ENCODE assay signal across 8 cellular contexts in genomic region chr10:97320480-97321031, GRCh38. TPM values are rescaled to one million over a fixed set of nuclear protein-coding genes. Genes with fewer than 3 reads are reported as not detected.
A peak's percentile ranks its signal among the peaks of the same experiment; 100 is the strongest.
DNase-seq lines count a peak whose midpoint lies in the region; ATAC-seq and TF ChIP-seq lines count a peak whose summit lies in the region.

No MANE protein-coding gene starts in this region.

- no peak for TF ChIP-seq POLR2A in upper lobe of left lung (IDR thresholded peaks at IDR 0.05)

- peaks cover 0 to 7% (median 0%) of the 10 kb centered on the region in 11 experiments; a peak in 2 of 22 replicates for H3K27me3 ChIP-seq in BLaER1 treated with 17β-estradiol and CSF1 and Interleukin-3, amounts not matched to agents 10 nM and 100 nM
- no peaks in the 10 kb centered on the region for H3K27me3 ChIP-seq in PC-3 (ENCODE audit: low read length)
- peaks cover 0 to 45% of the 10 kb centered on the region in 2 experiments for H3K27me3 ChIP-seq in mesenchymal stem cell (ENCODE audit: control insufficient read depth in 1 of 2, insufficient read depth in 1 of 2, low read length in 2 of 2)
- H3K27me3 ChIP-seq in upper lobe of left lung = no peaks in the 10 kb centered on the region

- peak overlapping the region in 1 of 2 experiments; percentile 63 for H3K23ac ChIP-seq in mesenchymal stem cell (ENCODE audit: low read length in 2 of 2)

- H3K27me3 Mint-ChIP-seq in central memory CD8-positive, alpha-beta T cell = no peaks in the 10 kb centered on the region

- TF ChIP-seq CTCF in PC-3 (conservative IDR thresholded peaks at IDR 0.05; ENCODE audit: low read depth, low read length) (no peak), upper lobe of left lung (IDR thresholded peaks at IDR 0.05) (no peak)

- no peaks in the 10 kb centered on the region for H3K9me3 Mint-ChIP-seq in central memory CD8-positive, alpha-beta T cell

- TSS peak; percentile 60 for BruUV-seq in PC-3 (replicated peaks; lab: Mats Ljungman, UMichigan)

- no peak overlapping the region for H2AK5ac ChIP-seq in mesenchymal stem cell (ENCODE audit: low read length, severe bottlenecking)

- intact Hi-C loops in PC-3 (cut with micrococcal nuclease) = no loop called here

- H4K8ac ChIP-seq in mesenchymal stem cell (ENCODE audit: low read length) = peak overlapping the region; percentile 80

- H3K4me2 ChIP-seq in BLaER1 treated with 17β-estradiol and CSF1 and Interleukin-3, amounts not matched to agents 10 nM and 100 nM = peak overlapping the region; percentile 71 to 99 (median 95)
- peak overlapping the region; percentile 90 for H3K4me2 ChIP-seq in PC-3 (ENCODE audit: low read length)
- H3K4me2 ChIP-seq in mesenchymal stem cell (ENCODE audit: low read length, poor library complexity, severe bottlenecking) = peak overlapping the region; percentile 98

- no peaks in the 10 kb centered on the region for H3F3A ChIP-seq in PC-3 (ENCODE audit: low read length, unreplicated experiment)

- peak overlapping the region; percentile 89 for H3K4me3 Mint-ChIP-seq in central memory CD8-positive, alpha-beta T cell

- H3K36me3 ChIP-seq in BLaER1 treated with 17β-estradiol and CSF1 and Interleukin-3, amounts not matched to agents 10 nM and 100 nM = peaks cover 0 to 30% (median 9%) of the 10 kb centered on the region in 11 experiments; a peak in 11 of 22 replicates
- no peaks in the 10 kb centered on the region for H3K36me3 ChIP-seq in PC-3 (ENCODE audit: low read depth, low read length)
- no peaks in the 10 kb centered on the region for H3K36me3 ChIP-seq in mesenchymal stem cell (ENCODE audit: control insufficient read depth in 1 of 2, insufficient read depth in 2 of 2, low read depth in 1 of 2, low read length in 2 of 2)
- no peaks in the 10 kb centered on the region for H3K36me3 ChIP-seq in upper lobe of left lung

- H3K9me2 ChIP-seq in PC-3 (replicated peaks; ENCODE audit: low read length) = no peaks in the 10 kb centered on the region

- H3K18ac ChIP-seq in mesenchymal stem cell (ENCODE audit: low read depth in 1 of 2, low read length in 2 of 2) = peak overlapping the region in 1 of 2 experiments; percentile 23

- H3K9ac ChIP-seq in BLaER1 treated with 17β-estradiol and CSF1 and Interleukin-3, amounts not matched to agents 10 nM and 100 nM = peak overlapping the region; percentile 96 to 100 (median 99)
- H3K9ac ChIP-seq in PC-3 (ENCODE audit: low read length) = peak overlapping the region; percentile 54; the same call in 1 of the 2 replicates
- peak overlapping the region; percentile 98 for H3K9ac ChIP-seq in mesenchymal stem cell (ENCODE audit: low read length)

- no peak overlapping the region for H2BK12ac ChIP-seq in mesenchymal stem cell (ENCODE audit: low read length in 2 of 2)

- no peak for TF ChIP-seq EP300 in upper lobe of left lung (IDR thresholded peaks at IDR 0.05)

- CTCF ChIA-PET in PC-3 (lab: Charles Lee) = no interaction called here

- H3K27ac Mint-ChIP-seq in central memory CD8-positive, alpha-beta T cell (ENCODE audit: low read depth) = peak overlapping the region; percentile 92

- no peaks in the 10 kb centered on the region for H3K9me3 ChIP-seq in BLaER1 treated with 17β-estradiol and CSF1 and Interleukin-3, amounts not matched to agents 10 nM and 100 nM (replicated peaks in 1 of 11)
- H3K9me3 ChIP-seq in PC-3 (ENCODE audit: low read length) (no peaks in the 10 kb centered on the region), mesenchymal stem cell (ENCODE audit: control insufficient read depth, low read length) (no peaks in the 10 kb centered on the region), upper lobe of left lung (no peaks in the 10 kb centered on the region)

- H3K27ac ChIP-seq in BLaER1 treated with 17β-estradiol and CSF1 and Interleukin-3, amounts not matched to agents 10 nM and 100 nM = peak overlapping the region; percentile 98 to 100 (median 100)
- H3K27ac ChIP-seq in PC-3 (ENCODE audit: low read length) = no peak overlapping the region
- H3K27ac ChIP-seq in mesenchymal stem cell (ENCODE audit: low read length, poor library complexity, severe bottlenecking) = no peak overlapping the region
- H3K27ac ChIP-seq in upper lobe of left lung = peak overlapping the region; percentile 98 to 100 (median 100)

- H3K79me1 ChIP-seq in mesenchymal stem cell (replicated peaks; ENCODE audit: low read length, poor library complexity, severe bottlenecking) = no peaks in the 10 kb centered on the region

- H2BK120ac ChIP-seq in mesenchymal stem cell (ENCODE audit: low read depth, low read length) = peak overlapping the region; percentile 27

- no peak overlapping the region for H2BK15ac ChIP-seq in mesenchymal stem cell (ENCODE audit: low read depth, poor library complexity, severe bottlenecking)

- peaks cover 32% of the 10 kb centered on the region for H3K4me1 Mint-ChIP-seq in central memory CD8-positive, alpha-beta T cell

- 18% methylated on average over 22 of the region's 24 CpGs for WGBS in mesenchymal stem cell
- whole genome bisulfite sequencing in upper lobe of left lung, 2 donors = 4 to 8% methylated on average over 21 to 24 of the region's 24 CpGs

- H3K4me3 ChIP-seq in BLaER1 treated with 17β-estradiol and CSF1 and Interleukin-3, amounts not matched to agents 10 nM and 100 nM = peak overlapping the region; percentile 82 to 100 (median 96)
- H3K4me3 ChIP-seq in PC-3 (ENCODE audit: low read length) = peak overlapping the region; percentile 80
- peak overlapping the region; percentile 23 to 79 for H3K4me3 ChIP-seq in mesenchymal stem cell (ENCODE audit: insufficient read depth in 1 of 2, low read depth in 1 of 2, low read length in 2 of 2)
- peak overlapping the region; percentile 56 to 90 (median 88) for H3K4me3 ChIP-seq in upper lobe of left lung

- POLR2A ChIA-PET in PC-3 (lab: Charles Lee; ENCODE audit: unreplicated experiment) = no interaction called here

- ATAC-seq in PC-3 = peak; percentile 5
- ATAC-seq in central memory CD8-positive, alpha-beta T cell (replicated peaks; ENCODE audit: extremely low read depth, poor library complexity, severe bottlenecking) = no peak
- no peak for ATAC-seq in upper lobe of left lung (ENCODE audit: low FRiP score in 2 of 2)
- no peak for ATAC-seq in GM21717 (IDR thresholded peaks at IDR 0.05; ENCODE audit: unreplicated experiment)
- no peak for ATAC-seq in HG03442 (IDR thresholded peaks at IDR 0.05; ENCODE audit: unreplicated experiment)

- H4K91ac ChIP-seq in mesenchymal stem cell (ENCODE audit: low read length) = peak overlapping the region; percentile 72

- no peaks in the 10 kb centered on the region for H3K79me2 ChIP-seq in PC-3 (ENCODE audit: low read length)

- DNase-seq in PC-3 (no peak), mesenchymal stem cell (no peak), upper lobe of left lung (peak; percentile 56 to 73), NCI-H2107 (lab: John Stamatoyannopoulos, UW) (no peak)
- no peak for DNase-seq in central memory CD8-positive, alpha-beta T cell (ENCODE audit: low spot score in 2 of 2)

- peaks cover 36 to 69% (median 45%) of the 10 kb centered on the region in 10 experiments for H3K4me1 ChIP-seq in BLaER1 treated with 17β-estradiol and CSF1 and Interleukin-3, amounts not matched to agents 10 nM and 100 nM
- peaks cover 9% of the 10 kb centered on the region for H3K4me1 ChIP-seq in PC-3 (ENCODE audit: insufficient read depth, low read length)
- peaks cover 22% of the 10 kb centered on the region for H3K4me1 ChIP-seq in mesenchymal stem cell (ENCODE audit: control insufficient read depth, insufficient read depth, low read depth, low read length)
- H3K4me1 ChIP-seq in upper lobe of left lung = peaks cover 21 to 34% (median 27%) of the 10 kb centered on the region in 4 donors

- H3K36me3 Mint-ChIP-seq in central memory CD8-positive, alpha-beta T cell (ENCODE audit: insufficient read depth) = peaks cover 25% of the 10 kb centered on the region

- H2AFZ ChIP-seq in PC-3 (ENCODE audit: low read length) = peak overlapping the region; percentile 73
- no peak overlapping the region for H2AFZ ChIP-seq in mesenchymal stem cell (ENCODE audit: low read depth, low read length)

- H3K14ac ChIP-seq in mesenchymal stem cell (ENCODE audit: low read length in 2 of 2) = no peak overlapping the region

- no peak overlapping the region for H3K4ac ChIP-seq in mesenchymal stem cell (ENCODE audit: low read depth in 1 of 2, low read length in 2 of 2)

- peaks cover 6 to 57% (median 24%) of the 10 kb centered on the region in 11 experiments; a peak in 16 of 22 replicates for H4K20me1 ChIP-seq in BLaER1 treated with 17β-estradiol and CSF1 and Interleukin-3, amounts not matched to agents 10 nM and 100 nM
- no peaks in the 10 kb centered on the region for H4K20me1 ChIP-seq in PC-3 (ENCODE audit: low read length)

- H2BK5ac ChIP-seq in mesenchymal stem cell (ENCODE audit: low read depth, low read length, poor library complexity, severe bottlenecking) = no peak overlapping the region

RNA-seq across cellular contexts. Expression of gene FRAT1, which starts 1.5 kb away (rescaled TPM):
- 4.1 and 4.4 TPM in 2 replicates for total RNA-seq in PC-3 (2014; rRNA removed)
- 0.88 TPM for polyA plus RNA-seq in mesenchymal stem cell (2013, experiment 1 of 2)
- 0.79 TPM for polyA plus RNA-seq in mesenchymal stem cell (2013, experiment 2 of 2)
- 10 to 100 TPM in 5 of 6 donors, 1 to 10 TPM in 1; 8.9 to 20.2 (median 15.4) TPM for total RNA-seq in upper lobe of left lung

RNA-seq across cellular contexts. Expression of gene FRAT2, which starts 14.0 kb away (rescaled TPM):
- 19.2 and 26.7 TPM in 2 replicates for total RNA-seq in PC-3 (2014; rRNA removed)
- polyA plus RNA-seq in mesenchymal stem cell (2013, experiment 1 of 2) = 4.1 TPM
- polyA plus RNA-seq in mesenchymal stem cell (2013, experiment 2 of 2) = 4.2 TPM
- total RNA-seq in upper lobe of left lung = 10 to 100 TPM; 19.0 to 33.3 (median 29.5) TPM

RNA-seq across cellular contexts. Expression of gene ARHGAP19, which starts 28.1 kb away (rescaled TPM):
- total RNA-seq in PC-3 (2014; rRNA removed) (8.5 and 9.8 TPM in 2 replicates), upper lobe of left lung (10 to 100 TPM in 3 of 6 donors, 1 to 10 TPM in 3; 3.8 to 19.9 (median 10.9) TPM)
- 6.8 TPM for polyA plus RNA-seq in mesenchymal stem cell (2013, experiment 1 of 2)
- polyA plus RNA-seq in mesenchymal stem cell (2013, experiment 2 of 2) = 6.5 TPM

Comparison
In these comparisons a context has a peak if more than half of its experiments do, and no peak if none do; other contexts are left out.
1. H3K27ac ChIP-seq: peak in BLaER1 treated with 17β-estradiol and CSF1 and Interleukin-3, amounts not matched to agents 10 nM and 100 nM (11 of 11) and upper lobe of left lung (4 of 4); none in PC-3 (single experiment) and mesenchymal stem cell (single experiment).
2. DNase-seq: peak in upper lobe of left lung (2 of 2); none in PC-3 (single experiment), central memory CD8-positive, alpha-beta T cell (0 of 2), mesenchymal stem cell (single experiment) and NCI-H2107 (single experiment).
3. Peak in every context shown above with its lines, with median percentiles within 50 percentile points of each other: H3K4me2 ChIP-seq, H3K4me3 ChIP-seq and H3K9ac ChIP-seq.